9 cellular contexts compared by ENCODE assay signal in the genomic region with DNA sequence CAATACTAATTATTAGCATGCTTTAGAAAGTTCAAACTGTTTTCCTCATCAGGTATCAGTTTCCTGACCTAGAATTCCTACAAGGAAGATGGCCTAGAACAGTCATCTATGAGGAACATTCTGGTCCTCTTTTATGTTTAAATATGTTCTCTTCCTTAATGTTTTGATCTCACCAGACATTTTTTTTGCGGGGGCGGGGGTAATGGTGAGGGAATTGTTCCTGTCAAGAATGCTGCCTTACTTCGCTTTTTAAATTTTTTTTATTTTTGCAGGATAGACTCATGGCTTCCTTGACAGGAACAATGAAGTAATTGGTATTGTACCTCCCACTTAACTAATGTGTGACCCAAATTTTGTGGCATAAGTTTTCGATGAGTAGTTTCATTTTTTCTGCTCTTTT. TPM values are rescaled to one million over a fixed set of nuclear protein-coding genes. Genes with fewer than 3 reads are reported as not detected.
"Had no signal": no experiment of that assay in that cellular context is flagged by ENCODE, and none has a peak within 500 bp of the region (broad histone marks: within the 10 kb centered on the region; RNA-seq: fewer than 3 reads in every experiment).

No MANE protein-coding gene starts in this region.

- ATAC-seq: GM23338 had no signal

- H3K4me2 ChIP-seq: GM23338 had no signal

- DNase-seq: H9, HCEC 1CT, IMR-90, KBM-7 had no signal

- H3K4me3 ChIP-seq: GM23338 had no signal

- H2AFZ ChIP-seq: GM23338 had no signal

- FAIRE-seq: H1, H54, HTR-8/SVneo had no signal

RNA-seq across cellular contexts. Expression of gene NANOGP8, which starts 44.3 kb away (rescaled TPM):
- total RNA-seq: HT-29, IMR-90 had no signal
- polyA plus RNA-seq: IMR-90 had no signal
